Comparison of ENCODE assay signal across 8 cellular contexts in the genomic region with DNA sequence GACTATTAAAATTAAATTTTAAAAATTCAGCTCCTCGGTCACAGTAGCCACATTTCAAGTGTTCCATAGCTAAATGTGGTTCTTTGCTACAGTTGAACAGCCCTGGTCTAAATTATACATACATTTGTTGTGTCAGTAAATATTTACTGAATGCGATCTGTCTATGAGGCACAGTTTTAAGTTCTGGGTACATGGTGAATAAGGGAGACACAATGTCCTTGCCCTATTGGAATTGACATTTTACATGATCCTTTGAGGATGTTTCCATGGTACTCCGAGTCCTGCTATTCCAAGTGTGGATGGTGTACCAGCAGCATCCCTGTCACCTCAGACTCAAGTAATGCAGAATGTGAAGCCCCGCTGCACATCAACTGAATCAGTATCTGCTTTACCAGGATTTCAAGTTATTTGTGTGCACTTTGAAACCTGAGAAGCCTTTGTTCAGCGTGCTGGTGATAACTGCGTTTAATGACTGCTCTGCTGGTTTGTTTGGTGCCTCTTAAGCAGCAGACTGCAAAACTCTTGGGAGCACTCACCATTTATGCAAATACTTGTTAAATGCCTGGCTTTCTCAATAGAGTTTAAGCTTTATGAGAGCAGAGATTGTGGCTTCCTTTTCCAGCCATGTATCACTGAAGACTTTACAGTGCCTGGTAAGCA. TPM values are rescaled to one million over a fixed set of nuclear protein-coding genes. Genes with fewer than 3 reads are reported as not detected.
DNase-seq lines count a peak whose midpoint lies in the region; ATAC-seq, FAIRE-seq and TF ChIP-seq lines count a peak whose summit lies in the region.

No MANE protein-coding gene starts in this region.

- peak; percentile 64 for FAIRE-seq in GM19239 (lab: Jason Lieb, UNC)

- ATAC-seq in stimulated activated naive CD8-positive, alpha-beta T cell treated with anti-CD3 and anti-CD28 coated beads, Interleukin-15, amount 100 ng/mL, for 72 hours: no peak
- ATAC-seq in body of pancreas: no peak

- no peaks in the 10 kb centered on the region for H3K27me3 ChIP-seq in body of pancreas

- no peak for TF ChIP-seq POLR2A in body of pancreas (IDR thresholded peaks at IDR 0.05)

- H3K4me1 ChIP-seq in body of pancreas: peaks cover 14% of the 10 kb centered on the region

- H3K27ac ChIP-seq in 22Rv1 (peak overlapping the region; percentile 76), body of pancreas (peak overlapping the region in 1 of 4 donors; percentile 27)

- no peaks in the 10 kb centered on the region for H3K36me3 ChIP-seq in body of pancreas (replicated peaks in 1 of 2; ENCODE audit: insufficient read depth in 1 of 2, low read depth in 2 of 2)

- intact Hi-C loops in posterior vena cava (cut with DNase I): no loop called here
- intact Hi-C loops in body of pancreas (cut with DNase I): no loop called here

- H3K4me3 ChIP-seq in body of pancreas: no peak overlapping the region

- peaks cover 17% of the 10 kb centered on the region for H3K27me3 Mint-ChIP-seq in stimulated activated naive CD8-positive, alpha-beta T cell treated with anti-CD3 and anti-CD28 coated beads, Interleukin-15, amount 100 ng/mL, for 72 hours

- peak overlapping the region; percentile 15 to 78 for H3K4me3 Mint-ChIP-seq in stimulated activated naive CD8-positive, alpha-beta T cell treated with anti-CD3 and anti-CD28 coated beads, Interleukin-15, amount 100 ng/mL, for 72 hours

- TF ChIP-seq CTCF in 22Rv1 (IDR thresholded peaks at IDR 0.05) (no peak), body of pancreas (IDR thresholded peaks at IDR 0.05) (no peak)

- H3K9me3 Mint-ChIP-seq in stimulated activated naive CD8-positive, alpha-beta T cell treated with anti-CD3 and anti-CD28 coated beads, Interleukin-15, amount 100 ng/mL, for 72 hours: peaks cover under 1 to 11% of the 10 kb centered on the region in 2 donors

- peaks cover 0 to 3% (median 0%) of the 10 kb centered on the region in 3 donors for H3K9me3 ChIP-seq in body of pancreas

- DNase-seq in GM19239 (ENCODE audit: insufficient read length, low spot score): no peak
- DNase-seq in SK-N-DZ (ENCODE audit: low spot score): peak; percentile 56
- DNase-seq in glomerular visceral epithelial cell (ENCODE audit: extremely low spot score): peak; percentile 49
- no peak for DNase-seq in stimulated activated naive CD8-positive, alpha-beta T cell treated with anti-CD3 and anti-CD28 coated beads, Interleukin-15, amount 100 ng/mL, for 72 hours
- DNase-seq in posterior vena cava (ENCODE audit: low spot score): no peak
- DNase-seq in activated CD8-positive, alpha-beta memory T cell treated with anti-CD3 and anti-CD28 coated beads, Interleukin-2, amount 50 U/mL, for 4 hours: no peak
- DNase-seq in body of pancreas: no peak

- peaks cover 36% of the 10 kb centered on the region for H3K4me1 Mint-ChIP-seq in stimulated activated naive CD8-positive, alpha-beta T cell treated with anti-CD3 and anti-CD28 coated beads, Interleukin-15, amount 100 ng/mL, for 72 hours

- 36 to 40% methylated on average over 6 of the region's 6 CpGs for WGBS in body of pancreas, 2 donors

- H3K27ac Mint-ChIP-seq in stimulated activated naive CD8-positive, alpha-beta T cell treated with anti-CD3 and anti-CD28 coated beads, Interleukin-15, amount 100 ng/mL, for 72 hours: no peak overlapping the region

RNA-seq across cellular contexts. Expression of a gene that starts 1.5 kb away (rescaled TPM):
- polyA plus RNA-seq in SK-N-DZ (2014; cell fraction: cytosol; rRNA removed): 32.5 and 39.0 TPM in 2 replicates
- 11.1 and 16.6 TPM in 2 replicates for polyA plus RNA-seq in SK-N-DZ (2014; cell fraction: nucleus; rRNA removed)
- total RNA-seq in posterior vena cava: 10 to 100 TPM; 53.8 to 54.0 TPM
- total RNA-seq in body of pancreas: 10 to 100 TPM; 27.0 to 37.2 TPM

Comparison
In these comparisons a context has a peak if more than half of its experiments do, and no peak if none do; other contexts are left out.
1. DNase-seq: peak in SK-N-DZ (single experiment) and glomerular visceral epithelial cell (single experiment); none in GM19239 (single experiment), stimulated activated naive CD8-positive, alpha-beta T cell treated with anti-CD3 and anti-CD28 coated beads, Interleukin-15, amount 100 ng/mL, for 72 hours (0 of 2), posterior vena cava (single experiment), activated CD8-positive, alpha-beta memory T cell treated with anti-CD3 and anti-CD28 coated beads, Interleukin-2, amount 50 U/mL, for 4 hours (single experiment) and body of pancreas (0 of 4).